In genomic region chr10:70274643-70275042, GRCh38 we compare ENCODE assay signal across 15 cellular contexts. TPM values are rescaled to one million over a fixed set of nuclear protein-coding genes. Genes with fewer than 3 reads are reported as not detected.
DNase-seq lines count a peak whose midpoint lies in the region; ATAC-seq and TF ChIP-seq lines count a peak whose summit lies in the region.
"Had no signal": no experiment of that assay in that cellular context is flagged by ENCODE, and none has a peak within 500 bp of the region (broad histone marks: within the 10 kb centered on the region; RNA-seq: fewer than 3 reads in every experiment).

No MANE protein-coding gene starts in this region.

- DNase-seq in Right ventricle myocardium inferior (ENCODE audit: missing footprints) (no peak), cardiac septum (ENCODE audit: low spot score) (no peak), cerebellar cortex (ENCODE audit: low spot score) (peak; percentile 83), left lobe of liver (ENCODE audit: low spot score) (no peak), upper lobe of right lung (no peak)
- no peak for DNase-seq in activated T-cell treated with anti-CD3 and anti-CD28 coated beads, Interleukin-2, amount 50 U/mL, for 72 hours
- DNase-seq: NCI-H2227 treated with DMSO at 0.1 percent for 48 hours, SHP77 treated with DMSO at 0.1 percent for 48 hours had no signal

- no peaks in the 10 kb centered on the region for H3K36me3 ChIP-seq in upper lobe of right lung

- H3K27me3 Mint-ChIP-seq in activated T-cell treated with anti-CD3 and anti-CD28 coated beads, Interleukin-2, amount 50 U/mL, for 72 hours (ENCODE audit: low read depth), result no peaks in the 10 kb centered on the region
- H3K27me3 Mint-ChIP-seq: IgD-negative memory B cell had no signal

- H3K9me3 Mint-ChIP-seq in activated T-cell treated with anti-CD3 and anti-CD28 coated beads, Interleukin-2, amount 50 U/mL, for 72 hours, result no peaks in the 10 kb centered on the region

- H3K4me3 ChIP-seq in upper lobe of right lung, result no peak overlapping the region
- H3K4me3 ChIP-seq: A549, skin epidermis had no signal

- no peaks in the 10 kb centered on the region for H3K36me3 Mint-ChIP-seq in activated T-cell treated with anti-CD3 and anti-CD28 coated beads, Interleukin-2, amount 50 U/mL, for 72 hours (ENCODE audit: insufficient read depth in 2 of 2)
- H3K36me3 Mint-ChIP-seq: IgD-negative memory B cell had no signal

- H3K9me3 ChIP-seq in upper lobe of right lung, result no peaks in the 10 kb centered on the region

- H3K27ac Mint-ChIP-seq in activated T-cell treated with anti-CD3 and anti-CD28 coated beads, Interleukin-2, amount 50 U/mL, for 72 hours, result no peak overlapping the region
- H3K27ac Mint-ChIP-seq: IgD-negative memory B cell had no signal

- intact Hi-C loops in Right ventricle myocardium inferior (cut with DNase I) (loop anchor here (2.0 kb wide), 1 partner anchor 90 kb away; no protein-coding TSS in a partner anchor), cardiac septum (cut with DNase I) (loop anchor here (10.0 kb wide), 1 partner anchor 50 kb away; no protein-coding TSS in a partner anchor), upper lobe of right lung (cut with DNase I) (loop anchor here (10.0 kb wide), 1 partner anchor 90 kb away; no protein-coding TSS in a partner anchor)

- no peak for TF ChIP-seq CTCF in upper lobe of right lung (IDR thresholded peaks at IDR 0.05)

- no peaks in the 10 kb centered on the region for H3K27me3 ChIP-seq in upper lobe of right lung

- H3K4me1 Mint-ChIP-seq in activated T-cell treated with anti-CD3 and anti-CD28 coated beads, Interleukin-2, amount 50 U/mL, for 72 hours (ENCODE audit: low read depth), result peaks cover 26% of the 10 kb centered on the region

- ATAC-seq in Right ventricle myocardium inferior (peak; percentile 76), left lobe of liver (peak; percentile 57), upper lobe of right lung (peak; percentile 65), HG03442 (IDR thresholded peaks at IDR 0.05; ENCODE audit: unreplicated experiment) (no peak), HG03135 (IDR thresholded peaks at IDR 0.05; ENCODE audit: unreplicated experiment) (no peak)
- ATAC-seq in activated T-cell treated with anti-CD3 and anti-CD28 coated beads, Interleukin-2, amount 50 U/mL, for 72 hours (replicated peaks in 1 of 2), result no peak
- ATAC-seq: A549 had no signal

- peaks cover 7% of the 10 kb centered on the region for H3K4me1 ChIP-seq in upper lobe of right lung
- H3K4me1 ChIP-seq: A549 had no signal

- no peak overlapping the region for H3K27ac ChIP-seq in upper lobe of right lung
- H3K27ac ChIP-seq: A549, VCaP had no signal

- no peak overlapping the region for H3K4me3 Mint-ChIP-seq in activated T-cell treated with anti-CD3 and anti-CD28 coated beads, Interleukin-2, amount 50 U/mL, for 72 hours
- H3K4me3 Mint-ChIP-seq: IgD-negative memory B cell had no signal

RNA-seq across cellular contexts. Expression of gene NPFFR1, which starts 9.2 kb away (rescaled TPM):
- total RNA-seq in Right ventricle myocardium inferior (not detected), cardiac septum (not detected), left lobe of liver (not detected), upper lobe of right lung (1.1 TPM)
- total RNA-seq in activated T-cell treated with anti-CD3 and anti-CD28 coated beads, Interleukin-2, amount 50 U/mL, for 72 hours, result under 1 TPM in 1 of 2 donors, not detected in 1; 0.02 TPM
- total RNA-seq: mesenteric fat pad had no signal

RNA-seq across cellular contexts. Expression of gene PPA1, which starts 41.4 kb away (rescaled TPM):
- total RNA-seq in Right ventricle myocardium inferior, result 108 TPM
- 68.6 TPM for total RNA-seq in cardiac septum
- total RNA-seq in left lobe of liver, result 59.1 TPM
- 175 TPM for total RNA-seq in upper lobe of right lung
- total RNA-seq in activated T-cell treated with anti-CD3 and anti-CD28 coated beads, Interleukin-2, amount 50 U/mL, for 72 hours, result 100 to 1,000 TPM; 274 to 290 TPM

Comparison
In these comparisons a context has a peak if more than half of its experiments do, and no peak if none do; other contexts are left out.
1. ATAC-seq: peak in Right ventricle myocardium inferior (single experiment), left lobe of liver (single experiment) and upper lobe of right lung (single experiment); none in HG03442 (single experiment), activated T-cell treated with anti-CD3 and anti-CD28 coated beads, Interleukin-2, amount 50 U/mL, for 72 hours (0 of 2) and HG03135 (single experiment).